ENCODE assay signal across 2 cellular contexts in genomic region chr12:121934318-121934682, GRCh38.
TF ChIP-seq lines count a peak whose summit lies in the region.

No MANE protein-coding gene starts in this region.

TF ChIP-seq in IMR-90, 13 proteins besides CTCF, POLR2A, EP300 and RAD21:
- TF ChIP-seq RCOR1 (IDR thresholded peaks at IDR 0.05; ENCODE audit: insufficient replicate concordance, low read length) (no peak), MAZ (IDR thresholded peaks at IDR 0.05; ENCODE audit: borderline replicate concordance, low read depth, low read length) (no peak), SMC3 (IDR thresholded peaks at IDR 0.05; ENCODE audit: low read depth, low read length) (no peak), FOS (IDR thresholded peaks at IDR 0.05; ENCODE audit: low read depth, low read length) (no peak), ELK1 (IDR thresholded peaks at IDR 0.05; ENCODE audit: borderline replicate concordance, low read depth, low read length) (no peak), MXI1 (IDR thresholded peaks at IDR 0.05; ENCODE audit: borderline replicate concordance, low read depth, low read length) (no peak), CEBPB (IDR thresholded peaks at IDR 0.05; ENCODE audit: low read depth, low read length) (no peak), RFX5 (IDR thresholded peaks at IDR 0.05; ENCODE audit: low read depth, low read length) (no peak), USF2 (IDR thresholded peaks at IDR 0.05; ENCODE audit: low read depth, low read length) (no peak), MAFK (IDR thresholded peaks at IDR 0.05; ENCODE audit: low read depth, low read length) (no peak), BHLHE40 (IDR thresholded peaks at IDR 0.05; ENCODE audit: low read depth, low read length) (no peak), CHD1 (IDR thresholded peaks at IDR 0.05; ENCODE audit: low read depth, low read length) (no peak), NFE2L2 (IDR thresholded peaks at IDR 0.05; ENCODE audit: low read depth, low read length) (no peak)

TF ChIP-seq in K562, 482 proteins besides CTCF, POLR2A, EP300 and RAD21:
- TF ChIP-seq ELK1 (CRISPR knock-in tag; IDR thresholded peaks at IDR 0.05): no peak
- no peak for TF ChIP-seq PBX2 (CRISPR knock-in tag; IDR thresholded peaks at IDR 0.05; ENCODE audit: low read depth)
- TF ChIP-seq PBX2 (tag; conservative IDR thresholded peaks at IDR 0.05; ENCODE audit: low read depth): peak; percentile 89
- TF ChIP-seq GATA2 (CRISPR knock-in tag; IDR thresholded peaks at IDR 0.05): no peak
- TF ChIP-seq TAF7 (tag; IDR thresholded peaks at IDR 0.05): peak; percentile 3; the same call in 1 of the 2 replicates
- TF ChIP-seq NKRF (IDR thresholded peaks at IDR 0.05; ENCODE audit: borderline replicate concordance): 0 out of 2 replicates have a peak, but pooled peaks have one; percentile 33
- no peak for TF ChIP-seq ESRRB (CRISPR knock-in tag; IDR thresholded peaks at IDR 0.05; ENCODE audit: borderline replicate concordance)
- TF ChIP-seq ZNF165 (CRISPR knock-in tag; IDR thresholded peaks at IDR 0.05; ENCODE audit: borderline replicate concordance): 0 out of 2 replicates have a peak, but pooled peaks have one; percentile 31
- peak; percentile 85 for TF ChIP-seq MEIS2 (IDR thresholded peaks at IDR 0.05; ENCODE audit: partially characterized antibody)
- peak; percentile 88 for TF ChIP-seq BACH1 (tag; IDR thresholded peaks at IDR 0.05)
- TF ChIP-seq JUN (IDR thresholded peaks at IDR 0.05; ENCODE audit: borderline replicate concordance, low read depth, low read length): no peak
- no peak for TF ChIP-seq JUN (CRISPR knock-in tag; IDR thresholded peaks at IDR 0.05; ENCODE audit: borderline replicate concordance)
- TF ChIP-seq VEZF1 (CRISPR knock-in tag; IDR thresholded peaks at IDR 0.05): 0 out of 2 replicates have a peak, but pooled peaks have one; percentile 3
- peak; percentile 65; the same call in 1 of the 2 replicates for TF ChIP-seq MAFF (IDR thresholded peaks at IDR 0.05; ENCODE audit: low read length)
- 0 out of 4 replicates have a peak, but pooled peaks of 1 of the 2 experiments have one; percentile 11 for TF ChIP-seq NONO (IDR thresholded peaks at IDR 0.05; ENCODE audit: low read depth in 2 of 2, low read length in 1 of 2)
- no peak for TF ChIP-seq POLR3A (IDR thresholded peaks at IDR 0.05; ENCODE audit: borderline replicate concordance, extremely low read depth, insufficient read depth, insufficient read length)
- TF ChIP-seq JUND (IDR thresholded peaks at IDR 0.05; ENCODE audit: borderline replicate concordance, low read depth, low read length): peak; percentile 14; the same call in 1 of the 2 replicates
- no peak; the same call in 2 of the 3 replicates for TF ChIP-seq JUND (tag; IDR thresholded peaks at IDR 0.05; ENCODE audit: borderline replicate concordance, low read depth, low read length)
- TF ChIP-seq NFE2 (IDR thresholded peaks at IDR 0.05; ENCODE audit: low read depth): peak; percentile 88
- TF ChIP-seq MAFG (tag; conservative IDR thresholded peaks at IDR 0.05): peak; percentile 80
- TF ChIP-seq PKNOX1 (IDR thresholded peaks at IDR 0.05): peak; percentile 65; the same call in 1 of the 2 replicates
- TF ChIP-seq ZNF316 (IDR thresholded peaks at IDR 0.05): peak; percentile 94
- peak; percentile 45; the same call in 1 of the 2 replicates for TF ChIP-seq MAFK (IDR thresholded peaks at IDR 0.05; ENCODE audit: low read length)
- TF ChIP-seq NR2C2 (CRISPR knock-in tag; IDR thresholded peaks at IDR 0.05): no peak
- TF ChIP-seq NR2C2 (tag; IDR thresholded peaks at IDR 0.05): peak; percentile 0; the same call in 1 of the 2 replicates
- 0 out of 2 replicates have a peak, but pooled peaks have one; percentile 8 for TF ChIP-seq TARDBP (IDR thresholded peaks at IDR 0.05)
- TF ChIP-seq MXD1 (CRISPR knock-in tag; IDR thresholded peaks at IDR 0.05; ENCODE audit: borderline replicate concordance, poor library complexity, severe bottlenecking): no peak
- TF ChIP-seq C11orf30 (IDR thresholded peaks at IDR 0.05; ENCODE audit: low read depth): peak; percentile 92
- no peak for TF ChIP-seq SIN3B (IDR thresholded peaks at IDR 0.05; ENCODE audit: low read depth)
- TF ChIP-seq DPF2 (IDR thresholded peaks at IDR 0.05): 0 out of 2 replicates have a peak, but pooled peaks have one; percentile 4
